In the genomic region with DNA sequence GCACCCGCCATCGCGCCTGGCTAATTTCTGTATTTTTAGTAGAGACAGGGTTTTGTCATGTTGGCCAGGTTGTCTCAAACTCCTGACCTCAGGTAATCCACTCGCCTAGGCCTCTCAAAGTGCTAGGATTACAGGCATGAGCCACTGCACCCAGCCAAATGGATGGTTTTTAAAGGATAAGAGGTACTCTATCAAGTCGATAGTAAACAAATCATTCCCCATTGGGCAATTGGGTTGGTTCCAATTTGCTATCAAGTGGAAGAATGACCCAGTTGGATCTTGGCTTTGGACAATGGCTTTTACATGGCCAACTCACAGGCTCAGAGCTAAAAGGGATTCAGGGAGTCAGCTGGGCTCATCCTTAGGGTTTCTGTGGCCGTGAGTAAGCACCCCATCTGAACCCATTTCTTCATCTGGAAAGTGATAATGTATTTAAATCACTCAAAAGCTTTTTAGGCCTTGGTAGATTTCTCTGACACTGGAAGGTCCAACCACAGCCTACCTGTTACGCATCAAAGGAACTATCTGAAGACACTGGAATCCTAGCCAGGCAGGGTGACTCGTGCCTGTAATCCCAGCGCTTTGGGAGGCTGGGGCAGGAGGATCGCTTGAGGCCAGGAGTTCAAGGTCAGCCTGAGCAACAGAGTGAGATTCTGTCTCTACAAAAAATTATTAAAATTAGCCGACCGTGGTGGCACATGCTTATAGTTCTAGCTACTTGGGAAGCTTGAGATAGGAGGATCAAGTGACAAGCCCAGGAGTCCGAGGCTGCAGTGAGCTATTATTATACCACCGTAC, we compare ENCODE assay signal across 25 cellular contexts. TPM values are rescaled to one million over a fixed set of nuclear protein-coding genes. Genes with fewer than 3 reads are reported as not detected.
"Had no signal": no experiment of that assay in that cellular context is flagged by ENCODE, and none has a peak within 500 bp of the region (broad histone marks: within the 10 kb centered on the region; RNA-seq: fewer than 3 reads in every experiment).

No MANE protein-coding gene starts in this region.

- ATAC-seq: activated CD4-positive, alpha-beta T cell treated with anti-CD3 and anti-CD28 coated beads for 36 hours; activated CD8-positive, alpha-beta T cell treated with anti-CD3 and anti-CD28 coated beads for 36 hours; activated T-cell treated with anti-CD3 and anti-CD28 coated beads, Interleukin-2, amount 50 U/mL, for 72 hours; Panc1; Right ventricle myocardium inferior; T-cell had no signal

- H3K4me1 ChIP-seq: breast epithelium had no signal

- H3K4me3 ChIP-seq: adrenal gland, breast epithelium, MG63, SK-N-MC had no signal

- H3K36me3 ChIP-seq: adrenal gland, breast epithelium, MG63 had no signal

- DNase-seq: activated CD4-positive, alpha-beta T cell treated with anti-CD3 and anti-CD28 coated beads for 36 hours; activated CD8-positive, alpha-beta memory T cell treated with anti-CD3 and anti-CD28 coated beads, Interleukin-2, amount 50 U/mL, for 4 hours; activated CD8-positive, alpha-beta T cell treated with anti-CD3 and anti-CD28 coated beads for 36 hours; activated naive CD4-positive, alpha-beta T cell treated with anti-CD3 and anti-CD28 coated beads, Interleukin-2, amount 50 U/mL, for 16 hours; activated naive CD8-positive, alpha-beta T cell treated with anti-CD3 and anti-CD28 coated beads, Interleukin-2, amount 10 ng/mL, durations not matched to agents 7 days and 5 days; activated T-cell treated with anti-CD3 and anti-CD28 coated beads, Interleukin-2, amount 50 U/mL, for 72 hours; adrenal gland; central memory CD4-positive, alpha-beta T cell; MG63; MV-4-11; NCI-H1105 treated with DMSO at 0.1 percent for 48 hours; NCI-H146; NCI-H187 treated with DMSO at 0.1 percent for 48 hours; NCI-H446; OCI-M1; T-cell; T-helper 2 cell; T1000 had no signal

- H3K27me3 ChIP-seq: adrenal gland, breast epithelium, MG63 had no signal

- H3K9me3 ChIP-seq: adrenal gland, breast epithelium, MG63 had no signal

- H3K27ac ChIP-seq: adrenal gland, breast epithelium, SK-N-MC, VCaP had no signal

RNA-seq across cellular contexts. Expression of a gene that starts 18.6 kb away (rescaled TPM):
- total RNA-seq: activated CD4-positive, alpha-beta T cell treated with anti-CD3 and anti-CD28 coated beads for 36 hours; activated CD8-positive, alpha-beta T cell treated with anti-CD3 and anti-CD28 coated beads for 36 hours; activated naive CD8-positive, alpha-beta T cell treated with anti-CD3 and anti-CD28 coated beads, Interleukin-2, amount 10 ng/mL, durations not matched to agents 7 days and 5 days; activated T-cell treated with anti-CD3 and anti-CD28 coated beads, Interleukin-2, amount 50 U/mL, for 72 hours; activated T-helper 2 cell treated with anti-CD3 and anti-CD28 coated beads, Interferon-gamma antibody, Interleukin-2, Interleukin-4, amounts not matched to agents 10 μg/mL and 5 μg/mL and 100 μg/mL, durations not matched to agents 14 hours and 24 hours and 36 hours; breast epithelium; chondrocyte; Right ventricle myocardium inferior had no signal
